ENCODE assay signal across 1 cellular context in the genomic region with DNA sequence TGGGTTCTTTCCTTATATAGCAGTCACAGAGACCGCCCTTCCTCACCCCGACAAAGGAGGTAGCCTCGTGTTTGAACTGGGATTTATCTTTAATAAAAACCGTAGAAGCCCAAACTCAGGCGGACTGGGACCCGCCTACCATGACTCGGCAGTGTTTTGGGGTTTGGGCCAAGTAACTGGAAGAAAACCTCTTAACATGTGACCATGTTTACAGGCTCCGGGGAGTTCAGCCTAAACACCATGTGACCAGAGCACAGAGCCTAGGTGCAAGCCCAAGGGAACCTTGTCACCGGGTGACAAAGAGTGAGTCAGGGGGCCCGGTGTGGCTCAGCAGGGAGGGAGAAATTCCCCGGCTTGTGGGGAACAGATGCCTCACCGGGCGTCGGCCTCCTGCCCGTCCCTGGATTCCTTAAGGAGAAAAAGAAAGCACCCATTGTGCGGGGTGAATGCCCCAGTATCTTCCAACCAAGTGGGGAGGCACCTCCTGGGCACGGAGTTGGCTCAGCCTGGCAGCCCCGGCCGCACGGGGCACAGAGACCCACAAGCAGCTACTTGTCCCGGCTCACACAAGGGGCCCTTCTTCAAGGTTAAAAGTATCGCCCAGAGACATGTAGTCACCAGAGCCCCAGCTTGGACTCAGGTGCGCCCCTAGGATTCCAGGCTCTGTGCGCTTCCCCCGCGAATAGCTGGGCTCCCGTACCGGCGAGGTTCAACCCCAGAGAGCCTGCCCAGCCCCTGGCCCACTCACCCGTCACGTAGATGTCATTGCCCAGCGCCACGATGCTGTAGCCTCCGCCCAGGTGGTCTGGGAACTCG.
TF ChIP-seq lines count a peak whose summit lies in the region.

No MANE protein-coding gene starts in this region.

TF ChIP-seq in K562, 482 proteins besides CTCF, POLR2A, EP300 and RAD21 (continued from another document and continues in another):
- TF ChIP-seq TCF15 (CRISPR knock-in tag; IDR thresholded peaks at IDR 0.05) (no peak), RREB1 (CRISPR knock-in tag; IDR thresholded peaks at IDR 0.05) (no peak), ZKSCAN1 (IDR thresholded peaks at IDR 0.05; ENCODE audit: low read depth, low read length) (no peak), ZNF384 (IDR thresholded peaks at IDR 0.05; ENCODE audit: low read depth, low read length) (no peak), ZNF311 (CRISPR knock-in tag; IDR thresholded peaks at IDR 0.05) (no peak), PYGO2 (tag; IDR thresholded peaks at IDR 0.05) (no peak), ELF4 (CRISPR knock-in tag; IDR thresholded peaks at IDR 0.05) (0 out of 2 replicates have a peak, but pooled peaks have one; percentile 19), ZNF146 (CRISPR knock-in tag; IDR thresholded peaks at IDR 0.05; ENCODE audit: unreplicated experiment) (no peak), HDAC8 (tag; IDR thresholded peaks at IDR 0.05) (0 out of 2 replicates have a peak, but pooled peaks have one; percentile 57), ZSCAN29 (IDR thresholded peaks at IDR 0.05) (no peak), GTF2A2 (tag; IDR thresholded peaks at IDR 0.05) (no peak), GATAD2A (IDR thresholded peaks at IDR 0.05) (no peak), DDX20 (tag; IDR thresholded peaks at IDR 0.05; ENCODE audit: low read depth) (no peak), OTX1 (CRISPR knock-in tag; IDR thresholded peaks at IDR 0.05) (no peak; the same call in 1 of the 2 replicates), ZNF830 (CRISPR knock-in tag; IDR thresholded peaks at IDR 0.05) (no peak), PTTG1 (tag; IDR thresholded peaks at IDR 0.05; ENCODE audit: low read depth) (no peak), YBX1 (IDR thresholded peaks at IDR 0.05) (no peak), ZNF143 (CRISPR knock-in tag; IDR thresholded peaks at IDR 0.05) (no peak), ZNF121 (CRISPR knock-in tag; conservative IDR thresholded peaks at IDR 0.05) (no peak), SMARCC2 (IDR thresholded peaks at IDR 0.05; ENCODE audit: low read depth) (no peak; the same call in 1 of the 2 replicates), HDAC6 (IDR thresholded peaks at IDR 0.05; ENCODE audit: low read depth, low read length) (no peak), CBX3 (IDR thresholded peaks at IDR 0.05; ENCODE audit: borderline replicate concordance in 1 of 2, low read length in 2 of 2) (no peak), TCFL5 (CRISPR knock-in tag; conservative IDR thresholded peaks at IDR 0.05) (no peak), GABPB1 (CRISPR knock-in tag; IDR thresholded peaks at IDR 0.05) (0 out of 2 replicates have a peak, but pooled peaks have one; percentile 8), DACH1 (IDR thresholded peaks at IDR 0.05; ENCODE audit: partially characterized antibody) (no peak), FOXJ2 (tag; IDR thresholded peaks at IDR 0.05) (peak; percentile 96), ZNF174 (CRISPR knock-in tag; IDR thresholded peaks at IDR 0.05) (no peak), ZBTB26 (CRISPR knock-in tag; IDR thresholded peaks at IDR 0.05) (no peak), ZBTB12 (CRISPR knock-in tag; IDR thresholded peaks at IDR 0.05) (peak; percentile 14; the same call in 1 of the 2 replicates), MYBL2 (IDR thresholded peaks at IDR 0.05; ENCODE audit: low read depth) (no peak), MYBL2 (CRISPR knock-in tag; IDR thresholded peaks at IDR 0.05; ENCODE audit: borderline replicate concordance) (no peak), NCOR1 (IDR thresholded peaks at IDR 0.05) (no peak), HDAC3 (IDR thresholded peaks at IDR 0.05; ENCODE audit: borderline replicate concordance, partially characterized antibody) (no peak), AFF4 (CRISPR knock-in tag; IDR thresholded peaks at IDR 0.05) (peak; percentile 8; the same call in 1 of the 2 replicates), FOXK2 (conservative IDR thresholded peaks at IDR 0.05 in 1 of 2, IDR thresholded peaks at IDR 0.05 in 1 of 2; ENCODE audit: low read depth in 2 of 2) (peak; percentile 99 to 100), ZNF354B (CRISPR knock-in tag; IDR thresholded peaks at IDR 0.05) (no peak), ZFP36 (IDR thresholded peaks at IDR 0.05; ENCODE audit: low read depth, low read length, partially characterized antibody) (no peak), ASH1L (IDR thresholded peaks at IDR 0.05; ENCODE audit: borderline replicate concordance, low read depth, partially characterized antibody) (no peak), ATF7 (IDR thresholded peaks at IDR 0.05) (peak; percentile 61; the same call in 1 of the 2 replicates), SPI1 (IDR thresholded peaks at IDR 0.05; ENCODE audit: borderline replicate concordance, low read depth, low read length) (0 out of 2 replicates have a peak, but pooled peaks have one; percentile 0), TEAD4 (IDR thresholded peaks at IDR 0.05; ENCODE audit: low read length) (no peak), TEAD4 (CRISPR knock-in tag; IDR thresholded peaks at IDR 0.05; ENCODE audit: borderline replicate concordance) (no peak), CCAR2 (IDR thresholded peaks at IDR 0.05; ENCODE audit: low read depth, low read length) (no peak), THRA (IDR thresholded peaks at IDR 0.05) (no peak), ETS1 (conservative IDR thresholded peaks at IDR 0.05; ENCODE audit: control insufficient read depth, low read depth, low read length) (no peak; the same call in 1 of the 2 replicates), U2AF2 (optimal IDR thresholded peaks at IDR 0.05; ENCODE audit: low read depth, low read length) (no peak), CCNT2 (IDR thresholded peaks at IDR 0.05; ENCODE audit: borderline replicate concordance, extremely low read depth, insufficient read length, low read depth, low read length) (no peak), TAF7 (tag; IDR thresholded peaks at IDR 0.05) (no peak), SRSF1 (IDR thresholded peaks at IDR 0.05; ENCODE audit: low read depth, low read length) (no peak), CREBBP (IDR thresholded peaks at IDR 0.05; ENCODE audit: low read depth, low read length) (no peak), SETDB1 (IDR thresholded peaks at IDR 0.05; ENCODE audit: low read length) (no peak), HNRNPH1 (optimal IDR thresholded peaks at IDR 0.05; ENCODE audit: low read depth, low read length) (no peak)
- TF ChIP-seq, protein P1, sequence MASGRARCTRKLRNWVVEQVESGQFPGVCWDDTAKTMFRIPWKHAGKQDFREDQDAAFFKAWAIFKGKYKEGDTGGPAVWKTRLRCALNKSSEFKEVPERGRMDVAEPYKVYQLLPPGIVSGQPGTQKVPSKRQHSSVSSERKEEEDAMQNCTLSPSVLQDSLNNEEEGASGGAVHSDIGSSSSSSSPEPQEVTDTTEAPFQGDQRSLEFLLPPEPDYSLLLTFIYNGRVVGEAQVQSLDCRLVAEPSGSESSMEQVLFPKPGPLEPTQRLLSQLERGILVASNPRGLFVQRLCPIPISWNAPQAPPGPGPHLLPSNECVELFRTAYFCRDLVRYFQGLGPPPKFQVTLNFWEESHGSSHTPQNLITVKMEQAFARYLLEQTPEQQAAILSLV (tag; IDR thresholded peaks at IDR 0.05): no peak
